In the genomic region with DNA sequence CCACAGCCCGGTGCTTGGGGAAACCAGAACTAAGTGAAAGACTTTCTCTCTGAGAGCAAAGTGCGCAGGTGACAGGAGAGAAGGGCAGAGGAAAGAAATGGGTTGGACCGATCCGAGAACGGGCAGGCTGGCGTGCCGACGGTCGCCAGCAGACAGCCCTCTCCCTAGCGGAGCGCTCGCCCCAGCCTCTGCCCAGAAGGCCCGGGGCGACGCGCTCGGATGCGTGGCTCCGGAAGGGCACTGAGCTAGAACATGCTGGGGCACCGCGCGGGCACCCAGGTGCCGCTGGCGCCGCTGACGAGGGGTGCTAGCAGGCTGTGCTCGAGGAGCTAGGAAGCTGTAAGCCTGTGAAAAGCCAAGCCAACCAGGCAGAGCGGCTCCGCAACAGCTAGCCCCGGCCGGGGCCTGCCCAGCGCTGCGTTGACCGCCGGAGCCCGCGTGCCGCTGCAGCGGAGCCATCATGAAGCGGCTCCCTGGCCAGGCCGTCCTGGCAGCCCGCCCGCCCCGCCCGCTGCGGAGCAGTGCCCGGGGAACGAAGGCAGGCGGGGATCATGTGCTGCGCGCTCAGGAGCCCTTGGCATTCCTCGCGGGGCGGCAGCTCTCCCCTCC, we compare ENCODE assay signal across 8 cellular contexts. TPM values are rescaled to one million over a fixed set of nuclear protein-coding genes. Genes with fewer than 3 reads are reported as not detected.
A peak's percentile ranks its signal among the peaks of the same experiment; 100 is the strongest.
DNase-seq lines count a peak whose midpoint lies in the region; ATAC-seq and TF ChIP-seq lines count a peak whose summit lies in the region.

No MANE protein-coding gene starts in this region.

- peak overlapping the region; percentile 34 for H3K27ac Mint-ChIP-seq in activated CD4-positive, alpha-beta T cell treated with anti-CD3 and anti-CD28 coated beads, Interleukin-2, amount 10 ng/mL, durations not matched to agents 7 days and 5 days

- ATAC-seq in GM21576 (IDR thresholded peaks at IDR 0.05; ENCODE audit: unreplicated experiment), result peak; percentile 80
- ATAC-seq in left lobe of liver, result peak; percentile 92

- CTCF ChIA-PET in activated CD4-positive, alpha-beta T cell treated with anti-CD3 and anti-CD28 coated beads, Interleukin-2, amount 10 ng/mL, durations not matched to agents 7 days and 5 days (lab: Charles Lee), result interaction anchor here (0.6 to 1.6 kb wide), 6 partner anchors 9 to 49 kb away, joined by 3 to 5 read pairs (median 4); no protein-coding TSS in a partner anchor

- H3F3A ChIP-seq in DOHH2 (ENCODE audit: control insufficient read depth, insufficient read depth), result no peaks in the 10 kb centered on the region

- H3K4me3 Mint-ChIP-seq in activated CD4-positive, alpha-beta T cell treated with anti-CD3 and anti-CD28 coated beads, Interleukin-2, amount 10 ng/mL, durations not matched to agents 7 days and 5 days, result peak overlapping the region; percentile 66

- H3K9me2 ChIP-seq in DOHH2 (replicated peaks; ENCODE audit: control insufficient read depth, low read length), result no peaks in the 10 kb centered on the region

- TF ChIP-seq CTCF in DOHH2 (IDR thresholded peaks at IDR 0.05; ENCODE audit: low read depth, low read length, poor library complexity, severe bottlenecking), result no peak

- H3K27ac ChIP-seq in DOHH2 (ENCODE audit: low read depth, low read length), result no peak overlapping the region

- no peaks in the 10 kb centered on the region for H3K9me3 Mint-ChIP-seq in activated CD4-positive, alpha-beta T cell treated with anti-CD3 and anti-CD28 coated beads, Interleukin-2, amount 10 ng/mL, durations not matched to agents 7 days and 5 days

- in situ Hi-C loops in KBM-7 (cut with MboI; ENCODE audit: low pct_unique_long_range_greater_than_20kb, low sequenced_read_pairs), result no loop called here

- peaks cover 30% of the 10 kb centered on the region for H3K27me3 Mint-ChIP-seq in activated CD4-positive, alpha-beta T cell treated with anti-CD3 and anti-CD28 coated beads, Interleukin-2, amount 10 ng/mL, durations not matched to agents 7 days and 5 days

- H3K36me3 ChIP-seq in DOHH2 (ENCODE audit: control insufficient read depth, low read length), result no peaks in the 10 kb centered on the region

- no peaks in the 10 kb centered on the region for H3K9me3 ChIP-seq in DOHH2 (ENCODE audit: control insufficient read depth, insufficient read depth, low read length)

- POLR2A ChIA-PET in activated CD4-positive, alpha-beta T cell treated with anti-CD3 and anti-CD28 coated beads, Interleukin-2, amount 10 ng/mL, durations not matched to agents 7 days and 5 days (lab: Charles Lee), result no interaction called here

- peaks cover 31% of the 10 kb centered on the region for H3K27me3 ChIP-seq in DOHH2 (ENCODE audit: control insufficient read depth, low read length)

- no peaks in the 10 kb centered on the region for H4K20me1 ChIP-seq in DOHH2 (ENCODE audit: control insufficient read depth, insufficient read depth, low read depth, low read length)

- peak; percentile 23 for DNase-seq in KBM-7
- peak; percentile 46 for DNase-seq in activated CD4-positive, alpha-beta T cell treated with anti-CD3 and anti-CD28 coated beads, Interleukin-2, amount 10 ng/mL, durations not matched to agents 7 days and 5 days
- DNase-seq in dermis microvascular lymphatic vessel endothelial cell (ENCODE audit: low read depth in 2 of 2), result peak; percentile 24 to 71
- peak; percentile 89 for DNase-seq in left lobe of liver (ENCODE audit: low spot score)
- peak; percentile 28 for DNase-seq in stimulated activated CD4-positive, alpha-beta T cell treated with anti-CD3 and anti-CD28 coated beads, Interleukin-1b, Interleukin-23, amount 100 ng/mL, for 48 hours
- no peak for DNase-seq in DMS114 treated with DMSO at 0.1 percent for 48 hours (lab: John Stamatoyannopoulos, UW; ENCODE audit: unreplicated experiment)

- peak overlapping the region; percentile 74 for H3K4me3 ChIP-seq in DOHH2 (ENCODE audit: low read length)

- peaks cover 16% of the 10 kb centered on the region for H3K4me1 Mint-ChIP-seq in activated CD4-positive, alpha-beta T cell treated with anti-CD3 and anti-CD28 coated beads, Interleukin-2, amount 10 ng/mL, durations not matched to agents 7 days and 5 days

- H3K4me1 ChIP-seq in DOHH2 (ENCODE audit: control insufficient read depth, low read length), result peaks cover 15% of the 10 kb centered on the region

- H3K36me3 Mint-ChIP-seq in activated CD4-positive, alpha-beta T cell treated with anti-CD3 and anti-CD28 coated beads, Interleukin-2, amount 10 ng/mL, durations not matched to agents 7 days and 5 days (ENCODE audit: low read depth), result peaks cover 3% of the 10 kb centered on the region

- no peaks in the 10 kb centered on the region for H3K79me2 ChIP-seq in DOHH2 (ENCODE audit: control insufficient read depth, low read length)

- H3K4me2 ChIP-seq in DOHH2 (ENCODE audit: low read length), result peak overlapping the region; percentile 84

RNA-seq across cellular contexts. Expression of a gene that starts 22.1 kb away (rescaled TPM):
- total RNA-seq in activated CD4-positive, alpha-beta T cell treated with anti-CD3 and anti-CD28 coated beads, Interleukin-2, amount 10 ng/mL, durations not matched to agents 7 days and 5 days, result 10 to 100 TPM; 41.4 to 43.7 TPM
- 97.5 and 104 TPM in 2 replicates for total RNA-seq in dermis microvascular lymphatic vessel endothelial cell
- total RNA-seq in left lobe of liver, result 24.1 TPM
